ENCODE assay signal across 32 cellular contexts in the genomic region with DNA sequence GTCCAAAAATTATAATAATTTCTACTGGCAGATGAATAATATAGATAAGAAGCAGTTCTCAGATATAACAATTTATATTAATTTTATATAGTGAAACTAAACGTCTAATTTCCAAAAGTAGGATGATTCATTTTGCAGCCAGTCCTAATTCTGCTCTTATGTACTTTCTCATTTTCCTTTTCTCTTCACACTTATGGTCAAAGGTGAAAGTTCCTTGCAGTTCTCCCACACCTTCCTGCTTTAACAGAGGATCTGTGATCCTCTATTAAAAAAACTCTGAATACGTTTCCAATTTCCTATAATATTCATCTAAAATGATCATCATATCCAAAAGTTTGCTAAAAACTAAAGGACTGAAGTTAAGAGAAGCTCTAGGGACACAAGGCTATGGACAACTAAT.
"Had no signal": no experiment of that assay in that cellular context is flagged by ENCODE, and none has a peak within 500 bp of the region (broad histone marks: within the 10 kb centered on the region; RNA-seq: fewer than 3 reads in every experiment).

No MANE protein-coding gene starts in this region.

- H3K4me2 ChIP-seq: PC-9, SK-N-SH had no signal

- H3K27ac ChIP-seq: PC-9, Peyer's patch, SJSA1 had no signal

- H3K4me3 ChIP-seq: MG63, PC-9, Peyer's patch, SJSA1 had no signal

- H3K36me3 ChIP-seq: MG63, Peyer's patch, SJSA1 had no signal

- H3K27me3 ChIP-seq: MG63, Peyer's patch, SJSA1 had no signal

- H3K4me1 ChIP-seq: SJSA1 had no signal

- H3K9ac ChIP-seq: SK-N-SH had no signal

- H2AFZ ChIP-seq: PC-9 had no signal

- H3K9me3 ChIP-seq: MG63, Peyer's patch, SJSA1, SK-N-SH had no signal

- DNase-seq: Kasumi-1, KG1, MG63, NCI-H1048, NCI-H1092 treated with DMSO at 0.1 percent for 48 hours, NCI-H1105 treated with DMSO at 0.1 percent for 48 hours, NCI-H1417, NCI-H1436, NCI-H146, NCI-H1694, NCI-H187, NCI-H1930, NCI-H2029 treated with DMSO at 0.1 percent for 48 hours, NCI-H2081 treated with DMSO at 0.1 percent for 48 hours, NCI-H2107, NCI-H2171, NCI-H226, NCI-H446 treated with DMSO at 0.1 percent for 48 hours, NCI-H510A, NCI-H524, NCI-H526, NCI-H69, NCI-H748 treated with DMSO at 0.1 percent for 48 hours, NCI-H82, PC-9, Right ventricle myocardium superior, RPMI8226, SHP77 treated with DMSO at 0.1 percent for 48 hours, SK-N-SH, SW 1271 had no signal
